Comparison of ENCODE assay signal across 10 cellular contexts in the genomic region with DNA sequence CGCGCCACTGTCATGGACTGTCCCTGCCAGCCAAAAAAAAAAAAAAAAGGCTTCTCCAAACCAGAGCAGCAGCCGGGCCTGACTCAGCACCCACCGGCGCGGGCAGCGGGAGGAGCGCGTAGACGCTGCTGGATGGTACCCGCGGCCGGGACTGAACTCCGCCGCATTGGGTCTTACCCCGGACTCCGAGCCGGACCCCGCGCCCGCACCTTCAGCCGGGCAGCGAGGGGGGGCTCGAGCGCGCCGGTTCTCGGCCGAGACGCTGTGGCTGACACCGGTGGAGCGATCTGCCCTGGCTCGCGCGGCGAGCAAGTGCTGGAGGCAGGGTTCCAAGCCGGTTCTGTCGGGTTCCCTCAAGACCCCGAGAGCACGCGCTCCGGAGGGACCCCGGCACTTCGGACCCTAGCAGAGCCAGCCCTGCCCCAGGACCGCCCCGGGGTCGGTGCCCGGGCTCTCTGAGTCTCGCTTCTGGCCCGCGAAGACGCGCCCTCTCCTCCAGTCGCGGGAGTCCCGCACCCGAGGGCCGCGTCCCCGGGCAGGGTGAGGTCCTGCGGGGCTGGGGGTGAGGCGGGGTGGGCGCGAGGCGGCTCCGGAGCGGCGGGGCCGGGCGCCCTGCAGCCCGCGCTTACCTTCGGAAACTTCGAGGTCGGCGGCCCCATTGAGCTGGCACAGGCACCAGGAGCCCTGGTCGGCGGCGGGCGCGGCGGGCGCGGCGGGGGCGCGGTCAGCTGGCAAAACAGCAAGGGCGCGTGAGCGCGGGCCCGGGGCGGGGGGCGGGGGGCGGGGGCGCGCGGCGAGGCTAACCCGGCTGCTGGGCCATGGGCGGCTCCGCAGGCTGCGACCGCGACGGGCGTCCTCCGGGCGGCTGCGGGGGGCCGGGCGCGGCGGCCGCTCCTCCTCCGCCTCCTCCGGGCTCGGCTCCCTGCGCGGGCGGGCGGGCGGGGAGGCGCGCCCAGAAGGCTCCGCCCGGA. TPM values are rescaled to one million over a fixed set of nuclear protein-coding genes. Genes with fewer than 3 reads are reported as not detected.
DNase-seq lines count a peak whose midpoint lies in the region; TF ChIP-seq lines count a peak whose summit lies in the region.
"Had no signal": no experiment of that assay in that cellular context is flagged by ENCODE, and none has a peak within 500 bp of the region (broad histone marks: within the 10 kb centered on the region; RNA-seq: fewer than 3 reads in every experiment).

No MANE protein-coding gene starts in this region.

- TF ChIP-seq CTCF in mammary epithelial cell (conservative IDR thresholded peaks at IDR 0.05 in 1 of 2, IDR thresholded peaks at IDR 0.05 in 1 of 2; ENCODE audit: extremely low read depth in 1 of 2, insufficient read depth in 1 of 2, low read depth in 1 of 2, low read length in 2 of 2) (no peak), transverse colon (IDR thresholded peaks at IDR 0.05) (no peak)

- H3K27me3 ChIP-seq in mammary epithelial cell (ENCODE audit: insufficient read depth, low read length) (peaks cover 5% of the 10 kb centered on the region), transverse colon (peaks cover 68% of the 10 kb centered on the region)

- H3K4me3 Mint-ChIP-seq in activated naive CD4-positive, alpha-beta T cell treated with anti-CD3 and anti-CD28 coated beads, Interleukin-2, amount 50 U/mL, for 24 hours, result peak overlapping the region; percentile 15

- no peaks in the 10 kb centered on the region for H3K9me3 ChIP-seq in mammary epithelial cell (replicated peaks; ENCODE audit: insufficient read depth, low read length)
- H3K9me3 ChIP-seq in transverse colon, result no peaks in the 10 kb centered on the region

- DNase-seq in activated naive CD4-positive, alpha-beta T cell treated with anti-CD3 and anti-CD28 coated beads, Interleukin-2, amount 50 U/mL, for 16 hours, result no peak
- peak; percentile 28 for DNase-seq in mammary epithelial cell
- DNase-seq in left kidney (ENCODE audit: low read depth, low spot score), result peak; percentile 37
- DNase-seq in transverse colon, result peak; percentile 36
- DNase-seq in GDM1 (lab: John Stamatoyannopoulos, UW), result no peak
- DNase-seq in GM19238 (ENCODE audit: insufficient read length, low spot score), result no peak
- DNase-seq in hippocampal formation (lab: John Stamatoyannopoulos, UW), result no peak
- DNase-seq: stimulated activated naive B cell treated with anti-CD40 and anti-IgM and Interleukin-4, amounts not matched to agents 10 μg/mL and 1 μg/mL and 100 μg/mL, for 72 hours had no signal

- no peaks in the 10 kb centered on the region for H3K4me1 Mint-ChIP-seq in activated naive CD4-positive, alpha-beta T cell treated with anti-CD3 and anti-CD28 coated beads, Interleukin-2, amount 50 U/mL, for 24 hours

- CTCF ChIA-PET in mammary epithelial cell (lab: Charles Lee; ENCODE audit: low non-redundant PET), result no interaction called here

- H3K9me3 Mint-ChIP-seq in activated naive CD4-positive, alpha-beta T cell treated with anti-CD3 and anti-CD28 coated beads, Interleukin-2, amount 50 U/mL, for 24 hours, result no peaks in the 10 kb centered on the region

- no TSS peak for BruUV-seq in mammary epithelial cell (replicated peaks; lab: Mats Ljungman, UMichigan)

- in situ Hi-C loops in mammary epithelial cell (cut with MboI; ENCODE audit: low sequenced_read_pairs in 2 of 2) (no loop called here), transverse colon (cut with MboI; ENCODE audit: low pct_ligation_motif_present in 1 of 4, low pct_unique_long_range_greater_than_20kb in 1 of 4, low sequenced_read_pairs in 3 of 4) (loop anchor here in 1 of 4 donors (25.0 kb wide), 1 partner anchor 301 kb away; a partner anchor contains a TSS)

- H3K4me2 ChIP-seq in mammary epithelial cell (ENCODE audit: insufficient read depth, low read depth, low read length), result peak overlapping the region; percentile 81

- intact Hi-C loops in mammary epithelial cell (cut with micrococcal nuclease), result loop anchor here (10.0 kb wide), 1 partner anchor 82 kb away; a partner anchor contains a TSS
- intact Hi-C loops in transverse colon (cut with DNase I; ENCODE audit: low total_unique reads), result no loop called here

- H3K79me2 ChIP-seq in mammary epithelial cell (ENCODE audit: insufficient read depth, low read length), result no peaks in the 10 kb centered on the region

- H3K9ac ChIP-seq in mammary epithelial cell (ENCODE audit: insufficient read depth, low read length), result no peak overlapping the region

- no peaks in the 10 kb centered on the region for H3K36me3 ChIP-seq in mammary epithelial cell (ENCODE audit: insufficient read depth, low read length)
- H3K36me3 ChIP-seq in transverse colon, result no peaks in the 10 kb centered on the region

- H3K27ac ChIP-seq in mammary epithelial cell (ENCODE audit: insufficient read depth, low read depth, low read length), result no peak overlapping the region
- no peak overlapping the region for H3K27ac ChIP-seq in transverse colon
- H3K27ac ChIP-seq: VCaP had no signal

- H3K4me1 ChIP-seq in mammary epithelial cell (ENCODE audit: insufficient read depth, low read length) (peaks cover 13% of the 10 kb centered on the region), transverse colon (peaks cover 7 to 15% (median 12%) of the 10 kb centered on the region in 4 donors)

- TF ChIP-seq POLR2A in transverse colon (IDR thresholded peaks at IDR 0.05), result no peak

- peaks cover 36% of the 10 kb centered on the region for H3K27me3 Mint-ChIP-seq in activated naive CD4-positive, alpha-beta T cell treated with anti-CD3 and anti-CD28 coated beads, Interleukin-2, amount 50 U/mL, for 24 hours

- TF ChIP-seq EP300 in transverse colon (IDR thresholded peaks at IDR 0.05; ENCODE audit: low read depth), result no peak

- dilution Hi-C loops in mammary epithelial cell (cut with HindIII; ENCODE audit: low sequenced_read_pairs), result no loop called here

- H3K4me3 ChIP-seq in mammary epithelial cell (replicated peaks in 1 of 3; ENCODE audit: insufficient read depth in 1 of 3, low read depth in 2 of 3, low read length in 3 of 3) (peak overlapping the region in 2 of 3 experiments; percentile 19 to 49), transverse colon (peak overlapping the region; percentile 11 to 49 (median 30))

- 1% methylated on average over 16 of the region's 127 CpGs for WGBS in mammary epithelial cell (ENCODE audit: low coverage, missing lambda C conversion rate)
- WGBS in transverse colon (ENCODE audit: low coverage in 1 of 2), 2 donors, result 0 to 1% methylated on average over 12 to 46 of the region's 127 CpGs

- H3K27ac Mint-ChIP-seq in activated naive CD4-positive, alpha-beta T cell treated with anti-CD3 and anti-CD28 coated beads, Interleukin-2, amount 50 U/mL, for 24 hours, result no peak overlapping the region
- H3K27ac Mint-ChIP-seq: stimulated activated naive B cell treated with anti-CD40 and anti-IgM and Interleukin-4, amounts not matched to agents 10 μg/mL and 1 μg/mL and 100 μg/mL, for 72 hours had no signal

- no peaks in the 10 kb centered on the region for H3K36me3 Mint-ChIP-seq in activated naive CD4-positive, alpha-beta T cell treated with anti-CD3 and anti-CD28 coated beads, Interleukin-2, amount 50 U/mL, for 24 hours

- no peaks in the 10 kb centered on the region for H4K20me1 ChIP-seq in mammary epithelial cell (ENCODE audit: insufficient read depth, low read length)

- peak overlapping the region; percentile 41 for H2AFZ ChIP-seq in mammary epithelial cell (ENCODE audit: low read depth, low read length)

RNA-seq across cellular contexts. Expression of a gene that starts 11.8 kb away (rescaled TPM):
- total RNA-seq in mammary epithelial cell (10 to 100 TPM; 21.3 to 34.7 TPM), transverse colon (10 to 100 TPM; 17.5 to 55.9 (median 27.6) TPM)
- 14.3 TPM for polyA plus RNA-seq in mammary epithelial cell
- polyA minus RNA-seq in mammary epithelial cell, result 10.1 TPM

Comparison
In these comparisons a context has a peak if more than half of its experiments do, and no peak if none do; other contexts are left out.
1. DNase-seq: peak in mammary epithelial cell (single experiment), left kidney (single experiment) and transverse colon (single experiment); none in activated naive CD4-positive, alpha-beta T cell treated with anti-CD3 and anti-CD28 coated beads, Interleukin-2, amount 50 U/mL, for 16 hours (single experiment), GDM1 (single experiment), GM19238 (single experiment) and hippocampal formation (0 of 2).